In genomic region chr14:95146079-95146771, GRCh38 we compare ENCODE assay signal across 15 cellular contexts. TPM values are rescaled to one million over a fixed set of nuclear protein-coding genes. Genes with fewer than 3 reads are reported as not detected.
A peak's percentile ranks its signal among the peaks of the same experiment; 100 is the strongest.
DNase-seq lines count a peak whose midpoint lies in the region; ATAC-seq, FAIRE-seq and TF ChIP-seq lines count a peak whose summit lies in the region.
"Had no signal": no experiment of that assay in that cellular context is flagged by ENCODE, and none has a peak within 500 bp of the region (broad histone marks: within the 10 kb centered on the region; RNA-seq: fewer than 3 reads in every experiment).

No MANE protein-coding gene starts in this region.

- intact Hi-C loops in HepG2 (cut with micrococcal nuclease; ENCODE audit: unreplicated experiment) (no loop called here), colonic mucosa (cut with DNase I) (no loop called here), upper lobe of right lung (cut with DNase I) (no loop called here)

- no peak overlapping the region for H3K4me2 ChIP-seq in HepG2 (ENCODE audit: low read depth, low read length)
- H3K4me2 ChIP-seq: A549 had no signal

- H3K27ac ChIP-seq in liver (ENCODE audit: low read depth in 1 of 2, low read length in 2 of 2) = peak overlapping the region; percentile 11 to 28
- no peak overlapping the region for H3K27ac ChIP-seq in HepG2 (ENCODE audit: extremely low read length, insufficient read depth, low read length)
- peak overlapping the region; percentile 76 for H3K27ac ChIP-seq in colonic mucosa
- H3K27ac ChIP-seq in mucosa of rectum (ENCODE audit: low read depth in 2 of 2, low read length in 2 of 2) = peak overlapping the region; percentile 43 to 83
- no peak overlapping the region for H3K27ac ChIP-seq in upper lobe of right lung
- H3K27ac ChIP-seq: A549, SJCRH30 had no signal

- TF ChIP-seq RAD21 in liver (IDR thresholded peaks at IDR 0.05) (no peak), HepG2 (CRISPR knock-in tag; IDR thresholded peaks at IDR 0.05) (no peak)

- DNase-seq in HepG2 (ENCODE audit: low spot score) (no peak), colonic mucosa (peak; percentile 73), upper lobe of right lung (peak; percentile 65)
- no peak for DNase-seq in activated effector memory CD4-positive, alpha-beta T cell treated with anti-CD3 and anti-CD28 coated beads, Interleukin-2, amount 50 U/mL, for 16 hours
- DNase-seq: heart right ventricle; NK-92 treated with Interleukin-12 subunit alpha and Interleukin-12 subunit beta, amount 100 ng/mL, for 24 hours; SJCRH30 had no signal

- no peaks in the 10 kb centered on the region for H3K9me3 ChIP-seq in liver (ENCODE audit: control insufficient read depth in 4 of 4, low read length in 3 of 4)
- H3K9me3 ChIP-seq in HepG2 (ENCODE audit: low read length) = peaks cover 14% of the 10 kb centered on the region; the same call in 1 of the 2 replicates
- H3K9me3 ChIP-seq in colonic mucosa = no peaks in the 10 kb centered on the region
- no peaks in the 10 kb centered on the region for H3K9me3 ChIP-seq in mucosa of rectum (ENCODE audit: control insufficient read depth in 2 of 2, low read length in 2 of 2)
- no peaks in the 10 kb centered on the region for H3K9me3 ChIP-seq in upper lobe of right lung
- H3K9me3 ChIP-seq: HAP-1 had no signal

- TF ChIP-seq EP300 in HepG2 (IDR thresholded peaks at IDR 0.05; ENCODE audit: low read depth in 2 of 2, low read length in 2 of 2) = no peak
- TF ChIP-seq EP300 in HepG2 (CRISPR knock-in tag; IDR thresholded peaks at IDR 0.05; ENCODE audit: borderline replicate concordance) = no peak

- H3K36me3 ChIP-seq in liver (ENCODE audit: control insufficient read depth in 4 of 4, insufficient read depth in 3 of 4, low read depth in 1 of 4, low read length in 3 of 4) = no peaks in the 10 kb centered on the region
- peaks cover 0 to 5% of the 10 kb centered on the region in 2 experiments; a peak in 1 of 5 replicates for H3K36me3 ChIP-seq in HepG2 (replicated peaks in 1 of 2; ENCODE audit: control insufficient read depth in 1 of 2, insufficient read depth in 2 of 2, low read length in 2 of 2)
- H3K36me3 ChIP-seq in colonic mucosa = no peaks in the 10 kb centered on the region
- no peaks in the 10 kb centered on the region for H3K36me3 ChIP-seq in mucosa of rectum (ENCODE audit: control insufficient read depth in 2 of 2, insufficient read depth in 2 of 2, low read length in 2 of 2)
- no peaks in the 10 kb centered on the region for H3K36me3 ChIP-seq in upper lobe of right lung
- H3K36me3 ChIP-seq: esophagus muscularis mucosa, HAP-1, heart right ventricle had no signal

- CTCF ChIA-PET in HepG2 (lab: Yijun Ruan, JAX; ENCODE audit: low intra/inter-chr PET ratio, low total read pairs) = no interaction called here

- FAIRE-seq in HepG2 (lab: Jason Lieb, UNC) = no peak
- FAIRE-seq: A549 had no signal

- H2AFZ ChIP-seq in HepG2 (ENCODE audit: low read length) = no peak overlapping the region

- WGBS in liver = 61% methylated on average over 10 of the region's 10 CpGs
- WGBS in HepG2 (ENCODE audit: low lambda C conversion rate) = 92% methylated on average over 10 of the region's 10 CpGs

- ATAC-seq in HepG2 (no peak), upper lobe of right lung (peak; percentile 88), GM18498 (IDR thresholded peaks at IDR 0.05; ENCODE audit: unreplicated experiment) (no peak), HG02759 (IDR thresholded peaks at IDR 0.05; ENCODE audit: unreplicated experiment) (no peak)
- ATAC-seq: A549; activated naive CD4-positive, alpha-beta T cell treated with anti-CD3 and anti-CD28 coated beads, Interleukin-2, amount 50 U/mL, for 72 hours; heart right ventricle had no signal

- POLR2A ChIA-PET in HepG2 (lab: Yijun Ruan, JAX) = no interaction called here

- H3K9ac ChIP-seq in liver (ENCODE audit: low read depth in 1 of 2, low read length in 2 of 2) (no peak overlapping the region), HepG2 (ENCODE audit: insufficient read depth, low read depth, low read length) (no peak overlapping the region), colonic mucosa (ENCODE audit: low read depth in 2 of 2, low read length in 2 of 2) (peak overlapping the region in 1 of 2 donors; percentile 59), mucosa of rectum (ENCODE audit: low read depth in 1 of 2, low read length in 2 of 2) (peak overlapping the region in 1 of 2 donors; percentile 36)

- BruUV-seq in HepG2 (replicated peaks; lab: Mats Ljungman, UMichigan) = no TSS peak

- H3K4me3 ChIP-seq in liver (ENCODE audit: low read depth in 1 of 3, low read length in 3 of 3) (no peak overlapping the region), HepG2 (replicated peaks in 1 of 3; ENCODE audit: insufficient read depth in 1 of 3, low read depth in 2 of 3, low read length in 3 of 3) (no peak overlapping the region), colonic mucosa (no peak overlapping the region), mucosa of rectum (ENCODE audit: low read length in 2 of 2) (peak overlapping the region in 1 of 2 donors; percentile 11), upper lobe of right lung (no peak overlapping the region)
- H3K4me3 ChIP-seq: A549, esophagus muscularis mucosa, HAP-1, heart right ventricle, SJCRH30 had no signal

- in situ Hi-C loops in HepG2 (cut with HindIII; ENCODE audit: extremely low pct_ligation_motif_present, low pct_unique_long_range_greater_than_20kb) = no loop called here

- TF ChIP-seq POLR2A in HepG2 (IDR thresholded peaks at IDR 0.05; ENCODE audit: insufficient read depth in 1 of 2, low read depth in 2 of 2, low read length in 2 of 2) = no peak

- H3K27me3 ChIP-seq in liver (ENCODE audit: control insufficient read depth in 4 of 4, insufficient read depth in 4 of 4, low read length in 3 of 4) (no peaks in the 10 kb centered on the region), HepG2 (ENCODE audit: control insufficient read depth in 1 of 2, insufficient read depth in 2 of 2, low read length in 2 of 2) (no peaks in the 10 kb centered on the region), colonic mucosa (no peaks in the 10 kb centered on the region), mucosa of rectum (ENCODE audit: control insufficient read depth in 2 of 2, insufficient read depth in 2 of 2, low read length in 2 of 2) (no peaks in the 10 kb centered on the region), upper lobe of right lung (no peaks in the 10 kb centered on the region)
- H3K27me3 ChIP-seq: esophagus muscularis mucosa, heart right ventricle, SJCRH30 had no signal

- peaks cover 6% of the 10 kb centered on the region for H4K20me1 ChIP-seq in HepG2 (ENCODE audit: insufficient read depth, low read length)

- TF ChIP-seq CTCF in liver (IDR thresholded peaks at IDR 0.05; ENCODE audit: low read depth, low read length, missing input control) (no peak), HepG2 (CRISPR knock-in tag; IDR thresholded peaks at IDR 0.05) (no peak), colonic mucosa (IDR thresholded peaks at IDR 0.05) (no peak), upper lobe of right lung (IDR thresholded peaks at IDR 0.05) (no peak)

- peaks cover 99% of the 10 kb centered on the region for H3K79me2 ChIP-seq in HepG2 (ENCODE audit: insufficient read depth, low read length)

- peaks cover 7 to 30% (median 17%) of the 10 kb centered on the region in 4 donors for H3K4me1 ChIP-seq in liver (ENCODE audit: control insufficient read depth in 4 of 4, insufficient read depth in 4 of 4, low read length in 3 of 4)
- H3K4me1 ChIP-seq in HepG2 (ENCODE audit: insufficient read depth, low read length) = peaks cover 44% of the 10 kb centered on the region
- peaks cover 11% of the 10 kb centered on the region for H3K4me1 ChIP-seq in colonic mucosa
- H3K4me1 ChIP-seq in mucosa of rectum (ENCODE audit: control insufficient read depth in 2 of 2, insufficient read depth in 2 of 2, low read length in 2 of 2) = peaks cover 0 to 18% of the 10 kb centered on the region in 2 donors
- peaks cover 62% of the 10 kb centered on the region for H3K4me1 ChIP-seq in upper lobe of right lung

TF ChIP-seq in liver, 16 proteins besides CTCF, POLR2A, EP300 and RAD21 (continues in another document):
- TF ChIP-seq NR2F2 (IDR thresholded peaks at IDR 0.05) = no peak
- no peak for TF ChIP-seq FOXA2 (IDR thresholded peaks at IDR 0.05)
- TF ChIP-seq JUND (IDR thresholded peaks at IDR 0.05) = no peak
- no peak for TF ChIP-seq SP1 (IDR thresholded peaks at IDR 0.05)
- TF ChIP-seq RXRA (IDR thresholded peaks at IDR 0.05) = no peak

RNA-seq across cellular contexts. Expression of gene DICER1, which starts 11.1 kb away (rescaled TPM):
- 10 to 100 TPM; 29.8 to 43.6 TPM for total RNA-seq in liver
- polyA plus RNA-seq in liver = 10 to 100 TPM in 1 of 2 donors, 1 to 10 TPM in 1; 7.5 to 10.8 TPM
- 61.9 and 88.8 TPM in 2 replicates for total RNA-seq in HepG2 (2016; rRNA removed; fragmentation: Illumina TruSeq; extraction: Trizol)
- total RNA-seq in HepG2 (2016; cell fraction: cytosol; rRNA removed; fragmentation: Illumina TruSeq; extraction: Trizol; ENCODE audit: low read depth) = 10.5 and 12.5 TPM in 2 replicates
- 56.8 and 81.5 TPM in 2 replicates for total RNA-seq in HepG2 (2016; cell fraction: insoluble cytoplasmic fraction; rRNA removed; fragmentation: Illumina TruSeq; extraction: Trizol)
- 28.2 and 32.1 TPM in 2 replicates for total RNA-seq in HepG2 (2016; cell fraction: membrane; rRNA removed; fragmentation: Illumina TruSeq; extraction: Trizol)
- total RNA-seq in HepG2 (2016; cell fraction: nucleus; rRNA removed; fragmentation: Illumina TruSeq; extraction: Trizol) = 64.4 and 74.3 TPM in 2 replicates
- polyA plus RNA-seq in HepG2 (2011; rRNA removed) = 23.6 and 31.8 TPM in 2 replicates
- polyA plus RNA-seq in HepG2 (2011; cell fraction: cytosol; rRNA removed) = 9.8 and 13.5 TPM in 2 replicates
- 29.6 and 34.3 TPM in 2 replicates for polyA plus RNA-seq in HepG2 (2011; cell fraction: nucleus; rRNA removed)
- polyA plus RNA-seq in HepG2 (2012) = 18.7 and 21.1 TPM in 2 replicates
- polyA plus RNA-seq in HepG2 (2016; cell fraction: cytosol; fragmentation: Illumina TruSeq; extraction: Trizol; ENCODE audit: low read depth) = 0.61 and 1.1 TPM in 2 replicates
- 33.8 and 35.8 TPM in 2 replicates for polyA plus RNA-seq in HepG2 (2016; cell fraction: insoluble cytoplasmic fraction; fragmentation: Illumina TruSeq; extraction: Trizol; ENCODE audit: low read depth)
- 3.3 and 3.9 TPM in 2 replicates for polyA plus RNA-seq in HepG2 (2016; cell fraction: membrane; fragmentation: Illumina TruSeq; extraction: Trizol; ENCODE audit: low read depth)
- polyA plus RNA-seq in HepG2 (2016; cell fraction: nucleus; fragmentation: Illumina TruSeq; extraction: Trizol; ENCODE audit: insufficient read depth, low read depth) = 42.9 and 44.5 TPM in 2 replicates
- polyA minus RNA-seq in HepG2 (2011; rRNA and poly(A)+ RNA removed; ENCODE audit: low replicate concordance) = 84.7 and 103 TPM in 2 replicates
- 49.5 and 78.0 TPM in 2 replicates for polyA minus RNA-seq in HepG2 (2011; cell fraction: cytosol; rRNA and poly(A)+ RNA removed)
- 130 and 156 TPM in 2 replicates for polyA minus RNA-seq in HepG2 (2011; cell fraction: nucleus; rRNA and poly(A)+ RNA removed)
- 10 to 100 TPM; 49.3 to 53.7 TPM for total RNA-seq in colonic mucosa
- 71.1 TPM for total RNA-seq in upper lobe of right lung

Comparison
In these comparisons a context has a peak if more than half of its experiments do, and no peak if none do; other contexts are left out.
1. H3K27ac ChIP-seq: peak in liver (2 of 2), colonic mucosa (single experiment) and mucosa of rectum (2 of 2); none in HepG2 (single experiment) and upper lobe of right lung (single experiment).
2. DNase-seq: peak in colonic mucosa (single experiment) and upper lobe of right lung (single experiment); none in HepG2 (single experiment) and activated effector memory CD4-positive, alpha-beta T cell treated with anti-CD3 and anti-CD28 coated beads, Interleukin-2, amount 50 U/mL, for 16 hours (single experiment).